8 cellular contexts compared by ENCODE assay signal in the genomic region with DNA sequence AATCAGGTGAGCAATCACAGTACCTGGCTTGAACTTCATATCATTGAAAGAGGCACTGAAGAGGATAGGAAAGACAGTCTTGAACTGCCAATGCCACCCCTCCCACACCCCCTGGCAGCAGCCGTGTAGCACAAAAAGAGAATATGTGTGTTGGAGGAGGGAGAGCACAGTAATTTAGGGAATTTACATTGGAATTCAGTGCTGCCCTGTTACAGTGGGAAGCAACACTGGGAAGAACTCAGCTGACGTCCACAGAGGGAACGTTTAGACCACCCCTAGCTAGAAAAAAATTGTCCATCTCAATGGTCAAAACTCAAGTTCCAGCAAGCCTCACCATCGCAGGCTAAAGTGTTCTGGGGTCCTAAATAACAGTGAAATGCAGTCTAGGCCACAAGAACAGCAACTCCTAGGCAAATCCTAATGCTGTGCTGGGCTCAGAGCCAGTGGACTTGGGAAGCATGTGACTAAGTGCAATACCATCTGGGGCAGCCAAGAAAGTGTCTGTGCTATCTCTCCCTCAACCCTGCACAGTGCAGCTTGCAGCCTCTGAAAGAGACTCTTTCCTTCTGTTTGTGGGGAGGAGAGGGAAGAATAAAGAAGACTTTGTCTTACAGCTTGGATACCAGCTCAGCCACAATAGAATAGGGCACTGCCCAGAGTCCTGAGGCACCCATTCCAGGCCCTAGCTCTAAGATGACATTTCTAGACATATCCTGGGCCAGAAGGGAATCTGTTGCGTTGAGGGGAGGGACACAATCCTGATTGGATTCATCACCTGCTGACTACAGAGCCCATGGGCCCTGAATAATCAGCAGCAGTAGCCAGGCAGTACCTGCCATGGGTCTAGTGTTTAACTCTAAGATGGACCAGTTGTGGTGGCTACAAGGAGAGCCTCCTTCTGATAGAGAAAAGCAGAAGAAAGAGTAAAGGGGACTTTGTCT.
A peak's percentile ranks its signal among the peaks of the same experiment; 100 is the strongest.
DNase-seq lines count a peak whose midpoint lies in the region; ATAC-seq and TF ChIP-seq lines count a peak whose summit lies in the region.
"Had no signal": no experiment of that assay in that cellular context is flagged by ENCODE, and none has a peak within 500 bp of the region (broad histone marks: within the 10 kb centered on the region; RNA-seq: fewer than 3 reads in every experiment).

No MANE protein-coding gene starts in this region.

- peaks cover 0 to 7% (median 5%) of the 10 kb centered on the region in 4 donors for H3K4me1 ChIP-seq in upper lobe of left lung

- H3K27me3 ChIP-seq in MG63 (no peaks in the 10 kb centered on the region), upper lobe of left lung (no peaks in the 10 kb centered on the region)

- H3K9me3 ChIP-seq in MG63: no peaks in the 10 kb centered on the region
- H3K9me3 ChIP-seq in upper lobe of left lung: no peaks in the 10 kb centered on the region

- peak; percentile 81 for DNase-seq in MG63
- peak; percentile 19 for DNase-seq in cerebellum (ENCODE audit: low spot score)
- peak; percentile 78 for DNase-seq in left lobe of liver (ENCODE audit: low spot score)
- peak in 1 of 2 donors; percentile 35 for DNase-seq in upper lobe of left lung
- DNase-seq in NCI-H748 treated with DMSO at 0.1 percent for 48 hours (lab: John Stamatoyannopoulos, UW): no peak
- DNase-seq: activated B cell treated with CpG ODN at 0.5 μM for 24 hours had no signal

- H3K4me3 ChIP-seq in MG63 (no peak overlapping the region), upper lobe of left lung (no peak overlapping the region)

- TF ChIP-seq CTCF in upper lobe of left lung (IDR thresholded peaks at IDR 0.05): no peak

- H3K36me3 ChIP-seq in MG63 (no peaks in the 10 kb centered on the region), upper lobe of left lung (no peaks in the 10 kb centered on the region)

- 54 to 74% methylated on average over 5 of the region's 5 CpGs for WGBS in upper lobe of left lung, 2 donors

- no peak for TF ChIP-seq EP300 in upper lobe of left lung (IDR thresholded peaks at IDR 0.05)

- ATAC-seq in left lobe of liver: peak; percentile 99
- peak; percentile 83 to 90 for ATAC-seq in upper lobe of left lung (ENCODE audit: low FRiP score in 2 of 2)
- ATAC-seq in HG02885 (IDR thresholded peaks at IDR 0.05; ENCODE audit: poor library complexity, unreplicated experiment): no peak
- ATAC-seq in HG03135 (IDR thresholded peaks at IDR 0.05; ENCODE audit: unreplicated experiment): no peak

- H3K27ac ChIP-seq in upper lobe of left lung: no peak overlapping the region

- TF ChIP-seq POLR2A in upper lobe of left lung (IDR thresholded peaks at IDR 0.05): no peak

Comparison
In these comparisons a context has a peak if more than half of its experiments do, and no peak if none do; other contexts are left out.
1. ATAC-seq: peak in left lobe of liver (single experiment) and upper lobe of left lung (2 of 2); none in HG02885 (single experiment) and HG03135 (single experiment).